ENCODE assay signal across 10 cellular contexts in the genomic region with DNA sequence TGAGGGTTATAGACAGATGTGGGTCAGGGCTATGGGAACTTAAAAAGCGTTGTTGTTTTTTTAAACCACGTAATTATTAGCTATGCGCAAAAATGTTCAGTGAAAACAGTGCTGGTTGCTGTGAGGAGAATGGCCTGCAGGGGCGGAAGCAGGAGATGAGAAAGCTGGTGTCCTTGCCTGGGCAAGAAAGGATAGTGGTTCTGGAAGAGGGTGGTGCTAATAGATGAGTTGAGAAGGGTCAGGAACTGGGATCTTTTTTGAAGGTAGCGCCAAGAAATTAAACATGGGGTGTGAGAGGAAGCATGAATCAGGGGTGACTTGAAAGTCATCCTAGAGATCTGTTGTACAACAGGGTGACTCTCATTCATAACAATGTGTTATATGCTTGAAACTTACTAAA. TPM values are rescaled to one million over a fixed set of nuclear protein-coding genes. Genes with fewer than 3 reads are reported as not detected.
DNase-seq lines count a peak whose midpoint lies in the region; ATAC-seq, FAIRE-seq and TF ChIP-seq lines count a peak whose summit lies in the region.
"Had no signal": no experiment of that assay in that cellular context is flagged by ENCODE, and none has a peak within 500 bp of the region (broad histone marks: within the 10 kb centered on the region; RNA-seq: fewer than 3 reads in every experiment).

No MANE protein-coding gene starts in this region.

- POLR2A ChIA-PET in naive thymus-derived CD4-positive, alpha-beta T cell (lab: Charles Lee) = no interaction called here

- H3K4me1 ChIP-seq in naive thymus-derived CD4-positive, alpha-beta T cell (ENCODE audit: control insufficient read depth in 2 of 2, insufficient read depth in 2 of 2, low read length in 2 of 2) = peaks cover 0 to 8% of the 10 kb centered on the region in 2 donors

- CTCF ChIA-PET in naive thymus-derived CD4-positive, alpha-beta T cell (lab: Charles Lee) = no interaction called here

- H3K4me3 Mint-ChIP-seq in naive thymus-derived CD4-positive, alpha-beta T cell = no peak overlapping the region

- H3K9me2 ChIP-seq in SU-DHL-6 (replicated peaks; ENCODE audit: insufficient read depth, low read length) = no peaks in the 10 kb centered on the region

- H3K9me3 Mint-ChIP-seq in naive thymus-derived CD4-positive, alpha-beta T cell = peaks cover 0 to 6% (median 0%) of the 10 kb centered on the region in 11 donors

- H3K27ac ChIP-seq in SU-DHL-6 (ENCODE audit: low read depth, low read length) = peak overlapping the region; percentile 95
- no peak overlapping the region for H3K27ac ChIP-seq in naive thymus-derived CD4-positive, alpha-beta T cell (ENCODE audit: low read depth, low read length)
- H3K27ac ChIP-seq: gastroesophageal sphincter had no signal

- ATAC-seq in naive thymus-derived CD4-positive, alpha-beta T cell = no peak
- no peak for ATAC-seq in GM21576 (IDR thresholded peaks at IDR 0.05; ENCODE audit: unreplicated experiment)
- ATAC-seq: gastroesophageal sphincter had no signal

- H4K20me1 ChIP-seq in SU-DHL-6 (ENCODE audit: low read depth, low read length) = no peaks in the 10 kb centered on the region

- H3K27me3 Mint-ChIP-seq in naive thymus-derived CD4-positive, alpha-beta T cell = peaks cover 0 to 6% (median 0%) of the 10 kb centered on the region in 5 donors

- H3K9me3 ChIP-seq in SU-DHL-6 (ENCODE audit: insufficient read depth, low read length) = no peaks in the 10 kb centered on the region
- no peaks in the 10 kb centered on the region for H3K9me3 ChIP-seq in naive thymus-derived CD4-positive, alpha-beta T cell (ENCODE audit: control insufficient read depth in 2 of 3, low read length in 3 of 3)
- H3K9me3 ChIP-seq: gastroesophageal sphincter had no signal

- peak overlapping the region; percentile 32 for H3K4me2 ChIP-seq in SU-DHL-6 (ENCODE audit: low read depth, low read length, poor library complexity, severe bottlenecking)

- no peak for DNase-seq in AG09319 (ENCODE audit: extremely low read depth, low read depth)
- no peak for DNase-seq in GM19239 (ENCODE audit: insufficient read length, low spot score)
- DNase-seq in fibroblast of the aortic adventitia (ENCODE audit: low read depth) = peak; percentile 57
- no peak for DNase-seq in NCI-H2081 (lab: John Stamatoyannopoulos, UW)
- no peak for DNase-seq in naive thymus-derived CD4-positive, alpha-beta T cell
- no peak for DNase-seq in NOMO-1 treated with dmso at 0.1 percent for 144 hours (lab: John Stamatoyannopoulos, UW; ENCODE audit: unreplicated experiment)

- H3K4me1 Mint-ChIP-seq in naive thymus-derived CD4-positive, alpha-beta T cell = peaks cover 12 to 61% (median 27%) of the 10 kb centered on the region in 7 donors

- TF ChIP-seq CTCF in AG09319 (IDR thresholded peaks at IDR 0.05; ENCODE audit: low read depth, low read length) (peak; percentile 66), SU-DHL-6 (IDR thresholded peaks at IDR 0.05; ENCODE audit: insufficient read depth, low read length, poor library complexity, severe bottlenecking) (no peak), fibroblast of the aortic adventitia (IDR thresholded peaks at IDR 0.05; ENCODE audit: insufficient read depth, low read length) (peak; percentile 70)

- peak overlapping the region; percentile 32 for H3K9ac ChIP-seq in SU-DHL-6 (ENCODE audit: low read length)

- FAIRE-seq in GM19239 (lab: Jason Lieb, UNC) = peak; percentile 81

- peak overlapping the region; percentile 9 for H2AFZ ChIP-seq in SU-DHL-6 (ENCODE audit: low read depth, low read length, severe bottlenecking)

- intact Hi-C loops in naive thymus-derived CD4-positive, alpha-beta T cell (cut with micrococcal nuclease) = loop anchor here (10.0 kb wide), 2 partner anchors 295 to 335 kb away; partner anchors contain the start of genes LYPD3 (in 1 of the 2) and ZNF224 (in 1 of the 2)

- peak overlapping the region in 1 of 9 donors; percentile 29 for H3K27ac Mint-ChIP-seq in naive thymus-derived CD4-positive, alpha-beta T cell

- peaks cover 9% of the 10 kb centered on the region; the same call in 1 of the 2 replicates for H3K79me2 ChIP-seq in SU-DHL-6 (ENCODE audit: insufficient read depth, low read length)

- no peaks in the 10 kb centered on the region for H3K27me3 ChIP-seq in SU-DHL-6 (ENCODE audit: low read length)
- H3K27me3 ChIP-seq in naive thymus-derived CD4-positive, alpha-beta T cell (ENCODE audit: control insufficient read depth in 2 of 2, insufficient read depth in 2 of 2, low read length in 2 of 2) = no peaks in the 10 kb centered on the region
- H3K27me3 ChIP-seq: gastroesophageal sphincter had no signal

- H3K4me3 ChIP-seq in SU-DHL-6 (ENCODE audit: insufficient read depth, low read length, poor library complexity, severe bottlenecking) = no peak overlapping the region
- no peak overlapping the region for H3K4me3 ChIP-seq in fibroblast of the aortic adventitia (ENCODE audit: low read depth, low read length)
- no peak overlapping the region for H3K4me3 ChIP-seq in naive thymus-derived CD4-positive, alpha-beta T cell (ENCODE audit: low read length)
- H3K4me3 ChIP-seq: gastroesophageal sphincter had no signal

- no peaks in the 10 kb centered on the region for H3K36me3 ChIP-seq in SU-DHL-6 (ENCODE audit: low read length)
- H3K36me3 ChIP-seq in naive thymus-derived CD4-positive, alpha-beta T cell (ENCODE audit: control insufficient read depth in 2 of 3, insufficient read depth in 3 of 3, low read length in 3 of 3) = no peaks in the 10 kb centered on the region
- H3K36me3 ChIP-seq: gastroesophageal sphincter had no signal

- peaks cover 42% of the 10 kb centered on the region for H3F3A ChIP-seq in SU-DHL-6 (ENCODE audit: insufficient read depth)

- peaks cover 0 to 14% (median 0%) of the 10 kb centered on the region in 5 donors for H3K36me3 Mint-ChIP-seq in naive thymus-derived CD4-positive, alpha-beta T cell

RNA-seq across cellular contexts. Expression of gene SMG9, which starts 4.8 kb away (rescaled TPM):
- total RNA-seq in fibroblast of the aortic adventitia (ENCODE audit: low replicate concordance) = 18.6 and 25.0 TPM in 2 replicates
- 10 to 100 TPM; 48.5 to 75.9 (median 53.9) TPM for total RNA-seq in naive thymus-derived CD4-positive, alpha-beta T cell
- 1 to 10 TPM; 7.9 to 9.8 TPM for polyA plus RNA-seq in naive thymus-derived CD4-positive, alpha-beta T cell

RNA-seq across cellular contexts. Expression of gene KCNN4, which starts 21.3 kb away (rescaled TPM):
- 1.2 and 39.9 TPM in 2 replicates for total RNA-seq in fibroblast of the aortic adventitia (ENCODE audit: low replicate concordance)
- 10 to 100 TPM; 12.8 to 53.4 (median 18.8) TPM for total RNA-seq in naive thymus-derived CD4-positive, alpha-beta T cell
- 10 to 100 TPM in 1 of 2 donors, 1 to 10 TPM in 1; 8.1 to 16.0 TPM for polyA plus RNA-seq in naive thymus-derived CD4-positive, alpha-beta T cell

RNA-seq across cellular contexts. Expression of gene LYPD5, which starts 42.7 kb away (rescaled TPM):
- 0.72 and 1.1 TPM in 2 replicates for total RNA-seq in fibroblast of the aortic adventitia (ENCODE audit: low replicate concordance)
- total RNA-seq in naive thymus-derived CD4-positive, alpha-beta T cell = under 1 TPM in 4 of 5 experiments, not detected in 1; 0.19 to 0.89 (median 0.61) TPM
- under 1 TPM; 0.28 to 0.34 TPM for polyA plus RNA-seq in naive thymus-derived CD4-positive, alpha-beta T cell
- total RNA-seq: skeletal muscle tissue had no signal

RNA-seq across cellular contexts. Expression of gene IRGC, which starts 43.6 kb away (rescaled TPM):
- not detected in 2 replicates for total RNA-seq in fibroblast of the aortic adventitia (ENCODE audit: low replicate concordance)
- total RNA-seq in naive thymus-derived CD4-positive, alpha-beta T cell = not detected
- not detected for polyA plus RNA-seq in naive thymus-derived CD4-positive, alpha-beta T cell
- total RNA-seq: gastroesophageal sphincter, skeletal muscle tissue had no signal
